Comparison of ENCODE assay signal across 13 cellular contexts in the genomic region with DNA sequence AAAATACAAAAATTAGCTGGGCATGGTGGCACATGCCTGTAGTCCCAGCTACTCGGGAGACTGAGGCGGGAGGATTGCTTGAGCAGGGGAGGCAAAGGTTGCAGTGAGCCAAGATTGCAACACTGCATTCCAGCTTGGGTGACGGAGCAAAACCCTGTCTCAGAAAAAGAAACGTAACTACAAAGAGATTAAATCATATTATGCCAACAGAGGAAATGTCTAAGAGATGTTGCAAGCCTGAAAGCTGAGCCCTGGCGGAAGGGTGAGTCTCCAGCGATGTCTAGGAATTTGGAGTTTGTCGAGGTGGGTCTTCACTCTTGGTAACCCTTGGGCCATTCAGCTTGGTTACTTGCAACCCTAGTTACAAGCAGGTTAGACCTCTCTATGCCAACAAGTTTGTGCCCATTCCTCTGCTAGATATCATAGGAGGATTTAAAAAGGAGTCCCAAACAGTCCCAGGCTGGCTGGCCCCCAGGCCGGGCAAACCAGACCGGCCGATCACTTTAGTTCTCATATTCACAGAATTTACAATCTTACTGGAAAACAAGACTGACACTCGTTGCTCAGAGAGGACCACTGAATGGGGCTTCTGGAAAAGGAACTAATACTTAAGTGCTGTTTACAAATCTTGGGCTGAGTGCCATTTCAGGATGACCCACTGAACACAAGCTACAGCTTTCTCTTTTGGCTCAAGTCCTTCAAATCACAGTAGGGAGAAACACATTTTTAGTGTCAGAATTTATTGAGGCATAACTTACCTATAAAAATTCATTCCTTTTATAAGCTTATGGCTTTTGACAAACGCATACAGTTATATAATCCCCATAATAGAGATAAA. TPM values are rescaled to one million over a fixed set of nuclear protein-coding genes. Genes with fewer than 3 reads are reported as not detected.
DNase-seq lines count a peak whose midpoint lies in the region; ATAC-seq and TF ChIP-seq lines count a peak whose summit lies in the region.
"Had no signal": no experiment of that assay in that cellular context is flagged by ENCODE, and none has a peak within 500 bp of the region (broad histone marks: within the 10 kb centered on the region; RNA-seq: fewer than 3 reads in every experiment).

No MANE protein-coding gene starts in this region.

- no peaks in the 10 kb centered on the region for H3K9me3 Mint-ChIP-seq in progenitor cell of endocrine pancreas (ENCODE audit: low read depth)

- peak overlapping the region; percentile 39 for H3K27ac Mint-ChIP-seq in progenitor cell of endocrine pancreas

- DNase-seq in ELF-1 (ENCODE audit: low read depth, low spot score) (peak; percentile 25), NCI-H69 (lab: John Stamatoyannopoulos, UW) (peak; percentile 12), epithelial cell of esophagus (ENCODE audit: low read depth) (peak; percentile 93), progenitor cell of endocrine pancreas (ENCODE audit: low spot score, unreplicated experiment) (no peak), NCI-H2029 treated with DMSO at 0.1 percent for 48 hours (lab: John Stamatoyannopoulos, UW) (no peak)
- DNase-seq: activated CD4-positive, alpha-beta T cell treated with anti-CD3 and anti-CD28 coated beads, Interleukin-2, amount 50 U/mL, for 1 hour; DMS 273 treated with DMSO at 0.1 percent for 48 hours; NCI-H1694 had no signal

- H3K4me3 Mint-ChIP-seq in progenitor cell of endocrine pancreas (ENCODE audit: low read depth): no peak overlapping the region

- peaks cover 3% of the 10 kb centered on the region for H3K4me1 Mint-ChIP-seq in progenitor cell of endocrine pancreas (ENCODE audit: low read depth)

- H3K27me3 Mint-ChIP-seq in progenitor cell of endocrine pancreas: peaks cover 7% of the 10 kb centered on the region

- TF ChIP-seq CTCF in epithelial cell of esophagus (IDR thresholded peaks at IDR 0.05; ENCODE audit: insufficient read depth, low read depth, low read length, missing control alignments) (no peak), progenitor cell of endocrine pancreas (IDR thresholded peaks at IDR 0.05; ENCODE audit: unreplicated experiment) (no peak)

- ATAC-seq in HG03342 (IDR thresholded peaks at IDR 0.05; ENCODE audit: unreplicated experiment) (no peak), HG03571 (IDR thresholded peaks at IDR 0.05; ENCODE audit: unreplicated experiment) (no peak), GM21423 (IDR thresholded peaks at IDR 0.05; ENCODE audit: unreplicated experiment) (no peak)
- ATAC-seq: Right ventricle myocardium inferior had no signal

- H3K4me3 ChIP-seq in epithelial cell of esophagus (ENCODE audit: low read length): no peak overlapping the region
- H3K4me3 ChIP-seq: smooth muscle cell had no signal

- H3K36me3 Mint-ChIP-seq in progenitor cell of endocrine pancreas (ENCODE audit: insufficient read depth): no peaks in the 10 kb centered on the region

RNA-seq across cellular contexts. Expression of a gene that starts 27.1 kb away (rescaled TPM):
- total RNA-seq in progenitor cell of endocrine pancreas: 8.7 and 9.3 TPM in 2 replicates

RNA-seq across cellular contexts. Expression of a gene that starts 59.9 kb away (rescaled TPM):
- not detected in 2 replicates for total RNA-seq in progenitor cell of endocrine pancreas
- total RNA-seq: Right ventricle myocardium inferior, smooth muscle cell had no signal

Comparison
In these comparisons a context has a peak if more than half of its experiments do, and no peak if none do; other contexts are left out.
1. DNase-seq: peak in ELF-1 (single experiment), NCI-H69 (single experiment) and epithelial cell of esophagus (single experiment); none in progenitor cell of endocrine pancreas (single experiment) and NCI-H2029 treated with DMSO at 0.1 percent for 48 hours (single experiment).